ENCODE assay signal across 32 cellular contexts in the genomic region with DNA sequence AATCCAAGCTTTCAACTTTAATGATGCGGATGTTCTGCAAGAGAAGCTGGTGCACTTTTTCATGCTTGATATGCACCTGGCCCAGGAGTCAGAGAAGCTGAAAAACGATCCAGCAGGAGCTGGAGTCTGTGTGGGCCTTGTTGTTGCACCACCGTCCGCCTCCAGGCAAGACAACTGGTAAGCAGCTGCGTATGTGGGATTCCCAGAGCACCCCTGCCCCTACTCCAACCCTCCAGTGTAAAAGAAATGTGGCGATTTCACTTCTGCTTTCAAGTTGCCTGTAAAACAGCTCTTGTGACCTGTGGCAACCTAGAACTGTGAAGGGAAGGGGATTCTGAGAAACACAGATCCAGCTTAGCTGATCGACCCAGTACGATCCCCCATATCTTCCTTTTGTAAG.
DNase-seq lines count a peak whose midpoint lies in the region; ATAC-seq and TF ChIP-seq lines count a peak whose summit lies in the region.
"Had no signal": no experiment of that assay in that cellular context is flagged by ENCODE, and none has a peak within 500 bp of the region (broad histone marks: within the 10 kb centered on the region; RNA-seq: fewer than 3 reads in every experiment).

No MANE protein-coding gene starts in this region.

- H3K4me1 ChIP-seq in mesodermal cell (ENCODE audit: control insufficient read depth, insufficient read depth, low read length, poor library complexity, severe bottlenecking), result peaks cover 5% of the 10 kb centered on the region
- H3K4me1 ChIP-seq: ascending aorta, lower lobe of right lung, pancreas, tibial nerve had no signal

- H3K9me3 ChIP-seq in mesodermal cell (ENCODE audit: control insufficient read depth, low read length), result no peaks in the 10 kb centered on the region
- H3K9me3 ChIP-seq: ascending aorta, heart left ventricle, lower lobe of right lung, pancreas, tibial nerve had no signal

- DNase-seq in ELF-1 (ENCODE audit: low read depth, low spot score) (peak; percentile 56), NB4 (ENCODE audit: low read depth) (peak; percentile 4), RPMI8226 (peak; percentile 36), T1000 (lab: John Stamatoyannopoulos, UW) (no peak)
- no peak for DNase-seq in NK-92 treated with Interleukin-12 subunit alpha and Interleukin-12 subunit beta, amount 100 ng/mL, for 24 hours (lab: John Stamatoyannopoulos, UW)
- DNase-seq: activated CD8-positive, alpha-beta memory T cell treated with anti-CD3 and anti-CD28 coated beads for 24 hours; activated gamma-delta T cell; activated naive CD8-positive, alpha-beta T cell treated with anti-CD3 and anti-CD28 coated beads, Interleukin-2, amount 10 ng/mL, durations not matched to agents 7 days and 5 days; activated T-cell treated with anti-CD3 and anti-CD28 coated beads, Interleukin-2, amount 50 U/mL, for 1 hour; DMS79 treated with DMSO at 0.1 percent for 48 hours; effector memory CD8-positive, alpha-beta T cell; heart left ventricle; Kasumi-1; kidney glomerular epithelial cell; lower lobe of right lung; NCI-H1092 treated with DMSO at 0.1 percent for 48 hours; NCI-H187 treated with DMSO at 0.1 percent for 48 hours; NCI-H2227 treated with DMSO at 0.1 percent for 48 hours; nephron progenitor cell; pancreas; retina; SHP77 treated with DMSO at 0.1 percent for 48 hours; small intestine; T-helper 1 cell had no signal

- TF ChIP-seq CTCF in NB4 (IDR thresholded peaks at IDR 0.05; ENCODE audit: low read depth, low read length), result no peak

- 89 to 90% methylated on average over 6 to 8 of the region's 8 CpGs for WGBS in mesodermal cell (ENCODE audit: insufficient coverage in 2 of 2), 2 experiments

- no peak overlapping the region for H3K4me3 ChIP-seq in NB4 (ENCODE audit: low read depth, low read length)
- H3K4me3 ChIP-seq in mesodermal cell (ENCODE audit: extremely low read depth, insufficient read depth, low read length, poor library complexity, severe bottlenecking), result no peak overlapping the region
- H3K4me3 ChIP-seq: ascending aorta, cardiac muscle cell, coronary artery, heart left ventricle, lower lobe of right lung, pancreas, tibial nerve had no signal

- no peaks in the 10 kb centered on the region for H3K36me3 ChIP-seq in mesodermal cell (ENCODE audit: control insufficient read depth, insufficient read depth, low read length)
- H3K36me3 ChIP-seq: ascending aorta, cardiac muscle cell, heart left ventricle, lower lobe of right lung, pancreas, tibial nerve had no signal

- peak overlapping the region; percentile 18 for H3K27ac ChIP-seq in mesodermal cell (ENCODE audit: low read depth, low read length, severe bottlenecking)
- H3K27ac ChIP-seq: ascending aorta, cardiac muscle cell, coronary artery, heart left ventricle, lower lobe of right lung, pancreas, tibial nerve had no signal

- ATAC-seq in HG03139 (IDR thresholded peaks at IDR 0.05; ENCODE audit: unreplicated experiment) (no peak), GM18517 (IDR thresholded peaks at IDR 0.05; ENCODE audit: unreplicated experiment) (no peak)
- ATAC-seq: effector memory CD8-positive, alpha-beta T cell; heart left ventricle; lower lobe of right lung; Panc1; pancreas had no signal

- no peak for TF ChIP-seq POLR2A in NB4 (IDR thresholded peaks at IDR 0.05; ENCODE audit: extremely low read depth, insufficient read length)

Comparison
In these comparisons a context has a peak if more than half of its experiments do, and no peak if none do; other contexts are left out.
1. DNase-seq: peak in ELF-1 (single experiment), NB4 (single experiment) and RPMI8226 (single experiment); none in NK-92 treated with Interleukin-12 subunit alpha and Interleukin-12 subunit beta, amount 100 ng/mL, for 24 hours (single experiment) and T1000 (single experiment).